In the genomic region with DNA sequence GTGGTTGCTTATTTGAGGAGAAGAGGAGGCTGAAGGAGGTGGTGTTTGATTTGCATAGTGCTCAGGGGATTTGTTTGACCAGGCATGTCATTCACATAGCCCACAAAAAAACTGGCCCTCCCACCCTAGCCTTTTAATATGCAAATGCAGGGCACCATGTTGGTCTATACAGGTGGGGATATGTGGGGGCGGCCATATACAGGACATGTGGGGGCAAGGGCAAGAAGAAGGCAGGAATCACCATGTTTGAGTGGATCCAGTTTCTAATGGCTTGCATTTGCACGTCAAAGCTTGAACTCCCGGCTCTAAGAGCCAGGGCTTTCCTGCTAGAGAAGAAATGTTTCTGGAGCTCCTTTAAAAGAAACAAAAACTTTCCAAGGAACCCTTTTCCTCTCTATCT, we compare ENCODE assay signal across 23 cellular contexts.
"Had no signal": no experiment of that assay in that cellular context is flagged by ENCODE, and none has a peak within 500 bp of the region (broad histone marks: within the 10 kb centered on the region; RNA-seq: fewer than 3 reads in every experiment).

No MANE protein-coding gene starts in this region.

- DNase-seq: activated CD4-positive, alpha-beta memory T cell treated with anti-CD3 and anti-CD28 coated beads for 36 hours; activated CD4-positive, alpha-beta T cell treated with anti-CD3 and anti-CD28 coated beads for 4 hours; activated CD4-positive, CD25-positive, alpha-beta regulatory T cell; activated effector memory CD4-positive, alpha-beta T cell treated with anti-CD3 and anti-CD28 coated beads, Interleukin-2, amount 50 U/mL, for 16 hours; activated naive CD4-positive, alpha-beta T cell treated with anti-CD3 and anti-CD28 coated beads, Interleukin-2, amount 10 ng/mL, durations not matched to agents 7 days and 5 days; activated T-cell treated with anti-CD3 and anti-CD28 coated beads for 4 hours; amygdala; effector CD4-positive, alpha-beta T cell; erythroblast; foreskin fibroblast; left ventricle myocardium inferior; midbrain; natural killer cell; ovary; stimulated activated CD4-positive, alpha-beta T cell treated with anti-CD3 and anti-CD28 coated beads, Interleukin-4, amount 100 ng/mL, for 24 hours; stimulated activated naive CD4-positive, alpha-beta T cell treated with Interleukin-2 at 50 U/mL for 16 hours; T-helper 17 cell had no signal

- H3K36me3 ChIP-seq: left ventricle myocardium inferior, neutrophil, ovary, thoracic aorta, vagina had no signal

- H3K36me3 Mint-ChIP-seq: activated CD4-positive, alpha-beta memory T cell treated with anti-CD3 and anti-CD28 coated beads for 36 hours; activated naive CD4-positive, alpha-beta T cell treated with anti-CD3 and anti-CD28 coated beads, Interleukin-2, amount 10 ng/mL, durations not matched to agents 7 days and 5 days; type B pancreatic cell had no signal

- H3K27ac Mint-ChIP-seq: activated CD4-positive, alpha-beta memory T cell treated with anti-CD3 and anti-CD28 coated beads for 36 hours; activated naive CD4-positive, alpha-beta T cell treated with anti-CD3 and anti-CD28 coated beads, Interleukin-2, amount 10 ng/mL, durations not matched to agents 7 days and 5 days; dendritic cell treated with granulocyte-macrophage colony-stimulating factor and Interleukin-4, amounts not matched to agents 40 ng/mL and 50 ng/mL, for 4 days; natural killer cell; T-helper 17 cell; type B pancreatic cell had no signal

- H3K4me1 ChIP-seq: left ventricle myocardium inferior, vagina had no signal

- H3K27ac ChIP-seq: hepatocyte, left ventricle myocardium inferior, neutrophil, ovary, thoracic aorta, vagina had no signal

- H3K9me3 ChIP-seq: left ventricle myocardium inferior, neutrophil, ovary, thoracic aorta, vagina had no signal

- H3K4me3 ChIP-seq: hepatocyte, left ventricle myocardium inferior, ovary, thoracic aorta, vagina had no signal

- H3K27me3 Mint-ChIP-seq: activated CD4-positive, alpha-beta memory T cell treated with anti-CD3 and anti-CD28 coated beads for 36 hours; activated naive CD4-positive, alpha-beta T cell treated with anti-CD3 and anti-CD28 coated beads, Interleukin-2, amount 10 ng/mL, durations not matched to agents 7 days and 5 days; dendritic cell treated with granulocyte-macrophage colony-stimulating factor and Interleukin-4, amounts not matched to agents 40 ng/mL and 50 ng/mL, for 4 days; T-helper 17 cell; type B pancreatic cell had no signal

- H3K27me3 ChIP-seq: hepatocyte, neutrophil, ovary, vagina had no signal

- H3K4me3 Mint-ChIP-seq: activated CD4-positive, alpha-beta memory T cell treated with anti-CD3 and anti-CD28 coated beads for 36 hours; activated naive CD4-positive, alpha-beta T cell treated with anti-CD3 and anti-CD28 coated beads, Interleukin-2, amount 10 ng/mL, durations not matched to agents 7 days and 5 days; dendritic cell treated with granulocyte-macrophage colony-stimulating factor and Interleukin-4, amounts not matched to agents 40 ng/mL and 50 ng/mL, for 4 days; natural killer cell; T-helper 17 cell; type B pancreatic cell had no signal

- H3K4me1 Mint-ChIP-seq: activated naive CD4-positive, alpha-beta T cell treated with anti-CD3 and anti-CD28 coated beads, Interleukin-2, amount 10 ng/mL, durations not matched to agents 7 days and 5 days; natural killer cell; T-helper 17 cell had no signal
